13 cellular contexts compared by ENCODE assay signal in the genomic region with DNA sequence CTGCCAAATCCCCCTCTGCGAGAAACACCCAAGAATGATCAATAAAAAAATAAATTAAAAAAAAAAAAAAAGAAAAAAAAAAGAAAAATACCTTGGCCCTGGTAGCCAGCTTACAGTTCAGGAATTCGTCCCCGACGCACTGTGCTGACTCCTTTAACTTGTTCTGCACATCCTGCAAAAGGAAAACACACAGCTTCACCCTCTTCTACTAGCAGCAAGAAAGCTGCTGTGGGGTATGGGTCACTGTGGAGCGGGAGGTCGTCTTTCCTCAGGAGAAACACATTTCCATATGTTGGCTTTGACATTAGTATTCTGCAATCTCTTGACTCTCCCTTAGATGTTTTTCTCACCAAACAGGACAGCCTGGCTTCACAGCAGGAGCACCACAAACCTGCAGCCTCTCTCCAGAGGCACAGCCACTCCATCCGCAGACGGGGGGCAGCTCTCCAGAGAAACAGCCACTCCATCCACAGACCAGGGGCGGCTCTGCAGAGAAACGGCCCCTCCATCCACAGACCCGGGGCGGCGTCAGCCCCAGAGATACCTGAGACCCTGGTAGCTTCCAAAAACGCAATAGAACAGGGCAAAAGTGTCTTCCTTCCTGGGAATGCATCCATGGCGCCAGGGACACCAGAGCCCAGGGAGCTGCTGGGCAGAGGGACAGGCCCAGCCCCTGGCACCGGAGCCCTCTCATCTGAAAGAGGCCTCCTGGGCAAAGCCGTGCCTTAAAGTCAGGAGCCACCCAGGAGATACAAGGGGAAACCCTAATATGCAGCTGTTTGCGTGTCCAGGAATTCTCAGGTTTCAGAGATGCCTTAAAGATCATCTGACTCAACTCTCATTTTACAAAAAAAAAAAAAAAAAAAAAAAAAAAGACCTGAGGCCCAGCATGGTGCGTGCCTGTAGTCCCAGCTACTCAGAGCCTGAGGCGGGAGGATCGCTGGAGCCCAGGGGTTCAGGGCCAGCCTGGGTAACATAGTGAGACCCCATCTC. TPM values are rescaled to one million over a fixed set of nuclear protein-coding genes. Genes with fewer than 3 reads are reported as not detected.
DNase-seq lines count a peak whose midpoint lies in the region; FAIRE-seq and TF ChIP-seq lines count a peak whose summit lies in the region.
"Had no signal": no experiment of that assay in that cellular context is flagged by ENCODE, and none has a peak within 500 bp of the region (broad histone marks: within the 10 kb centered on the region; RNA-seq: fewer than 3 reads in every experiment).

No MANE protein-coding gene starts in this region.

- H3K27ac Mint-ChIP-seq in astrocyte (ENCODE audit: unreplicated experiment), result no peak overlapping the region
- H3K27ac Mint-ChIP-seq: activated naive CD8-positive, alpha-beta T cell had no signal

- no peak overlapping the region for H3K4me3 Mint-ChIP-seq in astrocyte (ENCODE audit: unreplicated experiment)
- H3K4me3 Mint-ChIP-seq: activated naive CD8-positive, alpha-beta T cell had no signal

- H3K36me3 ChIP-seq in astrocyte (ENCODE audit: insufficient read depth, low read length) (no peaks in the 10 kb centered on the region), iPS-20b (ENCODE audit: insufficient read depth, low read depth, low read length) (peaks cover 15% of the 10 kb centered on the region), suprapubic skin (peaks cover 38% of the 10 kb centered on the region)

- TF ChIP-seq POLR2A in suprapubic skin (IDR thresholded peaks at IDR 0.05), result no peak

- H3K9me3 ChIP-seq in astrocyte (ENCODE audit: insufficient read depth, low read depth, low read length) (no peaks in the 10 kb centered on the region), iPS-20b (ENCODE audit: insufficient read depth, low read depth, low read length) (no peaks in the 10 kb centered on the region), suprapubic skin (no peaks in the 10 kb centered on the region)
- H3K9me3 ChIP-seq: mucosa of descending colon, testis had no signal

- WGBS in suprapubic skin, result 66% methylated on average over 19 of the region's 21 CpGs

- H3K4me1 ChIP-seq in astrocyte (ENCODE audit: insufficient read depth, low read length) (peaks cover 12% of the 10 kb centered on the region), iPS-20b (ENCODE audit: insufficient read depth, low read length) (peaks cover 12% of the 10 kb centered on the region; the same call in 1 of the 2 replicates), suprapubic skin (peaks cover 5% of the 10 kb centered on the region)

- peaks cover 7% of the 10 kb centered on the region for H3K36me3 Mint-ChIP-seq in astrocyte (ENCODE audit: low read depth, unreplicated experiment)

- no peaks in the 10 kb centered on the region for H3K27me3 Mint-ChIP-seq in astrocyte (ENCODE audit: low read depth, unreplicated experiment)
- H3K27me3 Mint-ChIP-seq: activated naive CD8-positive, alpha-beta T cell had no signal

- FAIRE-seq in HTR-8/SVneo (lab: Jason Lieb, UNC) (no peak), astrocyte (lab: Jason Lieb, UNC) (no peak), urothelium cell line (lab: Jason Lieb, UNC) (peak; percentile 74)
- FAIRE-seq: GM12878 had no signal

- H3K4me2 ChIP-seq in astrocyte (ENCODE audit: low read length), result peak overlapping the region; percentile 45

- peaks cover 2% of the 10 kb centered on the region for H3K9me3 Mint-ChIP-seq in astrocyte (ENCODE audit: unreplicated experiment)

- H2AFZ ChIP-seq in astrocyte (ENCODE audit: low read depth, low read length), result no peak overlapping the region

- DNase-seq in HTR-8/SVneo (ENCODE audit: insufficient read length, low spot score) (peak; percentile 63), astrocyte (ENCODE audit: low read depth) (peak; percentile 26), urothelium cell line (ENCODE audit: low spot score) (no peak), middle frontal gyrus (ENCODE audit: extremely low spot score, low spot score) (no peak), superior temporal gyrus (ENCODE audit: extremely low spot score) (no peak), suprapubic skin (ENCODE audit: low spot score in 2 of 2) (no peak)
- DNase-seq: mucosa of descending colon, NCI-H2029, T-helper 2 cell, testis had no signal

- TF ChIP-seq EP300 in suprapubic skin (IDR thresholded peaks at IDR 0.05), result no peak

- no peaks in the 10 kb centered on the region for H3K79me2 ChIP-seq in astrocyte (ENCODE audit: insufficient read depth, low read length)

- H3K4me3 ChIP-seq in astrocyte (ENCODE audit: insufficient read depth, low read depth, low read length) (no peak overlapping the region), iPS-20b (ENCODE audit: low read length) (peak overlapping the region; percentile 12; the same call in 1 of the 2 replicates), suprapubic skin (no peak overlapping the region)
- H3K4me3 ChIP-seq: GM12878, mucosa of descending colon, testis had no signal

- H3K27me3 ChIP-seq in astrocyte (ENCODE audit: insufficient read depth, low read length) (no peaks in the 10 kb centered on the region), iPS-20b (ENCODE audit: insufficient read depth, low read length) (no peaks in the 10 kb centered on the region), suprapubic skin (no peaks in the 10 kb centered on the region)
- H3K27me3 ChIP-seq: testis had no signal

- H3K4me1 Mint-ChIP-seq in astrocyte (ENCODE audit: low read depth, unreplicated experiment), result peaks cover 3% of the 10 kb centered on the region

- no peak overlapping the region for H3K27ac ChIP-seq in astrocyte (ENCODE audit: low read depth, low read length)
- peak overlapping the region; percentile 71 for H3K27ac ChIP-seq in iPS-20b (ENCODE audit: low read length)
- H3K27ac ChIP-seq in suprapubic skin, result no peak overlapping the region
- H3K27ac ChIP-seq: testis had no signal

- H4K20me1 ChIP-seq in astrocyte (ENCODE audit: insufficient read depth, low read length), result peaks cover 4% of the 10 kb centered on the region

- TF ChIP-seq CTCF in astrocyte (IDR thresholded peaks at IDR 0.05; ENCODE audit: insufficient read depth, low read depth, low read length), result no peak
- no peak for TF ChIP-seq CTCF in suprapubic skin (IDR thresholded peaks at IDR 0.05)

- H3K9ac ChIP-seq in astrocyte (ENCODE audit: low read length) (peak overlapping the region; percentile 22), iPS-20b (ENCODE audit: low read depth, low read length) (peak overlapping the region; percentile 13; the same call in 1 of the 2 replicates)

RNA-seq across cellular contexts. Expression of a gene that starts 27.7 kb away (rescaled TPM):
- total RNA-seq in astrocyte (10.2 and 12.0 TPM in 2 replicates), suprapubic skin (10 to 100 TPM; 24.1 to 39.4 (median 28.3) TPM)

RNA-seq across cellular contexts. Expression of a gene that starts 27.8 kb away (rescaled TPM):
- total RNA-seq in astrocyte (22.5 and 22.6 TPM in 2 replicates), suprapubic skin (10 to 100 TPM; 11.3 to 41.8 (median 19.8) TPM)

RNA-seq across cellular contexts. Expression of a gene that starts 37.0 kb away (rescaled TPM):
- 32.3 and 32.5 TPM in 2 replicates for total RNA-seq in astrocyte
- total RNA-seq in suprapubic skin, result 10 to 100 TPM; 53.2 to 69.8 (median 62.2) TPM

RNA-seq across cellular contexts. Expression of a gene that starts 44.5 kb away (rescaled TPM):
- 20.9 and 28.9 TPM in 2 replicates for total RNA-seq in astrocyte
- total RNA-seq in suprapubic skin, result 10 to 100 TPM; 13.7 to 35.1 (median 19.3) TPM

Comparison
In these comparisons a context has a peak if more than half of its experiments do, and no peak if none do; other contexts are left out.
1. DNase-seq: peak in HTR-8/SVneo (single experiment) and astrocyte (single experiment); none in urothelium cell line (single experiment), middle frontal gyrus (single experiment), superior temporal gyrus (single experiment) and suprapubic skin (0 of 2).